Comparison of ENCODE assay signal across 36 cellular contexts in genomic region chr2:27290571-27290970, GRCh38. TPM values are rescaled to one million over a fixed set of nuclear protein-coding genes. Genes with fewer than 3 reads are reported as not detected.
"Had no signal": no experiment of that assay in that cellular context is flagged by ENCODE, and none has a peak within 500 bp of the region (broad histone marks: within the 10 kb centered on the region; RNA-seq: fewer than 3 reads in every experiment).

No MANE protein-coding gene starts in this region.

- H3K4me1 Mint-ChIP-seq: activated CD4-positive, alpha-beta T cell treated with anti-CD3 and anti-CD28 coated beads, Interleukin-2, amount 10 ng/mL, durations not matched to agents 24 days and 14 days; activated naive CD4-positive, alpha-beta T cell treated with anti-CD3 and anti-CD28 coated beads, Interleukin-2, amount 10 ng/mL, durations not matched to agents 7 days and 5 days; activated naive CD8-positive, alpha-beta T cell treated with anti-CD3 and anti-CD28 coated beads, Interleukin-2, amount 10 ng/mL, durations not matched to agents 7 days and 5 days; stimulated activated memory B cell treated with anti-CD40 and anti-IgM and Interleukin-4, amounts not matched to agents 10 μg/mL and 1 μg/mL and 100 μg/mL, for 72 hours had no signal

- H3K4me3 Mint-ChIP-seq: activated CD4-positive, alpha-beta memory T cell treated with anti-CD3 and anti-CD28 coated beads for 36 hours; activated CD4-positive, alpha-beta T cell treated with anti-CD3 and anti-CD28 coated beads, Interleukin-2, amount 10 ng/mL, durations not matched to agents 24 days and 14 days; activated naive CD4-positive, alpha-beta T cell treated with anti-CD3 and anti-CD28 coated beads, Interleukin-2, amount 10 ng/mL, durations not matched to agents 7 days and 5 days; activated naive CD8-positive, alpha-beta T cell treated with anti-CD3 and anti-CD28 coated beads, Interleukin-2, amount 10 ng/mL, durations not matched to agents 7 days and 5 days; activated T-cell treated with anti-CD3 and anti-CD28 coated beads, Interleukin-2, amount 50 U/mL, for 24 hours; nephron progenitor cell; stimulated activated memory B cell treated with anti-CD40 and anti-IgM and Interleukin-4, amounts not matched to agents 10 μg/mL and 1 μg/mL and 100 μg/mL, for 72 hours; T-helper 17 cell had no signal

- H3K27ac Mint-ChIP-seq: activated CD4-positive, alpha-beta memory T cell treated with anti-CD3 and anti-CD28 coated beads for 36 hours; activated CD4-positive, alpha-beta T cell treated with anti-CD3 and anti-CD28 coated beads, Interleukin-2, amount 10 ng/mL, durations not matched to agents 24 days and 14 days; activated naive CD4-positive, alpha-beta T cell treated with anti-CD3 and anti-CD28 coated beads, Interleukin-2, amount 10 ng/mL, durations not matched to agents 7 days and 5 days; activated naive CD8-positive, alpha-beta T cell treated with anti-CD3 and anti-CD28 coated beads, Interleukin-2, amount 10 ng/mL, durations not matched to agents 7 days and 5 days; activated T-cell treated with anti-CD3 and anti-CD28 coated beads, Interleukin-2, amount 50 U/mL, for 24 hours; immature natural killer cell; nephron progenitor cell; progenitor cell of endocrine pancreas; stimulated activated memory B cell treated with anti-CD40 and anti-IgM and Interleukin-4, amounts not matched to agents 10 μg/mL and 1 μg/mL and 100 μg/mL, for 72 hours; T-helper 17 cell had no signal

- ATAC-seq: heart left ventricle; lower lobe of right lung; stimulated activated memory B cell treated with anti-CD40 and anti-IgM and Interleukin-4, amounts not matched to agents 10 μg/mL and 1 μg/mL and 100 μg/mL, for 72 hours; T-helper 17 cell; upper lobe of right lung had no signal

- H3K9me3 ChIP-seq: heart left ventricle, lower lobe of right lung, neutrophil, ovary, sigmoid colon, stomach, thyroid gland, upper lobe of right lung had no signal

- H3K27ac ChIP-seq: brain microvascular endothelial cell, lower lobe of right lung, neutrophil, ovary, sigmoid colon, stomach, thyroid gland, upper lobe of right lung had no signal

- H3K4me1 ChIP-seq: upper lobe of right lung had no signal

- H3K36me3 Mint-ChIP-seq: activated CD4-positive, alpha-beta memory T cell treated with anti-CD3 and anti-CD28 coated beads for 36 hours; activated naive CD4-positive, alpha-beta T cell treated with anti-CD3 and anti-CD28 coated beads, Interleukin-2, amount 10 ng/mL, durations not matched to agents 7 days and 5 days; activated naive CD8-positive, alpha-beta T cell treated with anti-CD3 and anti-CD28 coated beads, Interleukin-2, amount 10 ng/mL, durations not matched to agents 7 days and 5 days; immature natural killer cell; stimulated activated memory B cell treated with anti-CD40 and anti-IgM and Interleukin-4, amounts not matched to agents 10 μg/mL and 1 μg/mL and 100 μg/mL, for 72 hours had no signal

- H3K36me3 ChIP-seq: brain microvascular endothelial cell, lower lobe of right lung, neutrophil, ovary, sigmoid colon, stomach, thyroid gland, upper lobe of right lung had no signal

- DNase-seq: activated CD4-positive, alpha-beta memory T cell treated with anti-CD3 and anti-CD28 coated beads for 36 hours; activated CD4-positive, alpha-beta T cell treated with anti-CD3 and anti-CD28 coated beads, Interleukin-2, amount 10 ng/mL, durations not matched to agents 24 days and 14 days; activated CD4-positive, CD25-positive, alpha-beta regulatory T cell treated with anti-CD3 and anti-CD28 coated beads, Interleukin-2, amount 50 U/mL, for 72 hours; activated CD8-positive, alpha-beta memory T cell treated with anti-CD3 and anti-CD28 coated beads, Interleukin-2, amount 50 U/mL, for 48 hours; activated gamma-delta T cell; activated naive CD4-positive, alpha-beta T cell treated with anti-CD3 and anti-CD28 coated beads, Interleukin-2, amount 10 ng/mL, durations not matched to agents 7 days and 5 days; activated naive CD8-positive, alpha-beta T cell treated with anti-CD3 and anti-CD28 coated beads, Interleukin-2, amount 10 ng/mL, durations not matched to agents 7 days and 5 days; activated T-cell treated with anti-CD3 and anti-CD28 coated beads, Interleukin-2, amount 50 U/mL, for 24 hours; amniotic stem cell; brain microvascular endothelial cell; central memory CD4-positive, alpha-beta T cell; heart left ventricle; hypothalamus; immature natural killer cell; lower lobe of right lung; mesendoderm; nephron progenitor cell; ovary; sigmoid colon; stimulated activated CD4-positive, alpha-beta T cell treated with anti-CD3 and anti-CD28 coated beads, Interleukin-1b, Interleukin-23, amount 100 ng/mL, for 48 hours; stimulated activated CD4-positive, alpha-beta T cell treated with anti-CD3 and anti-CD28 coated beads, Interleukin-4, amount 100 ng/mL, for 4 hours; stimulated activated CD8-positive, alpha-beta memory T cell treated with anti-CD3 and anti-CD28 coated beads, Interleukin-4, amount 100 ng/mL, for 48 hours; stomach; T-helper 17 cell; T1000; thyroid gland; upper lobe of right lung had no signal

- H3K4me3 ChIP-seq: lower lobe of right lung, ovary, sigmoid colon, smooth muscle cell, stomach, thyroid gland, upper lobe of right lung had no signal

- H3K9me3 Mint-ChIP-seq: activated CD4-positive, alpha-beta memory T cell treated with anti-CD3 and anti-CD28 coated beads for 36 hours; activated CD4-positive, alpha-beta T cell treated with anti-CD3 and anti-CD28 coated beads, Interleukin-2, amount 10 ng/mL, durations not matched to agents 24 days and 14 days; activated naive CD4-positive, alpha-beta T cell treated with anti-CD3 and anti-CD28 coated beads, Interleukin-2, amount 10 ng/mL, durations not matched to agents 7 days and 5 days; activated naive CD8-positive, alpha-beta T cell treated with anti-CD3 and anti-CD28 coated beads, Interleukin-2, amount 10 ng/mL, durations not matched to agents 7 days and 5 days; activated T-cell treated with anti-CD3 and anti-CD28 coated beads, Interleukin-2, amount 50 U/mL, for 24 hours; immature natural killer cell; nephron progenitor cell; stimulated activated memory B cell treated with anti-CD40 and anti-IgM and Interleukin-4, amounts not matched to agents 10 μg/mL and 1 μg/mL and 100 μg/mL, for 72 hours had no signal

- H3K27me3 ChIP-seq: ovary, thyroid gland, upper lobe of right lung had no signal

RNA-seq across cellular contexts. Expression of gene TRIM54, which starts 8.3 kb away (rescaled TPM):
- total RNA-seq: activated CD4-positive, alpha-beta memory T cell treated with anti-CD3 and anti-CD28 coated beads for 36 hours; astrocyte; fibroblast of villous mesenchyme; lower lobe of right lung; mononuclear cell; progenitor cell of endocrine pancreas; T-helper 17 cell; upper lobe of right lung had no signal
- polyA plus RNA-seq: fibroblast of lung, smooth muscle cell had no signal

RNA-seq across cellular contexts. Expression of gene DNAJC5G, which starts 15.3 kb away (rescaled TPM):
- total RNA-seq: activated CD4-positive, alpha-beta T cell treated with anti-CD3 and anti-CD28 coated beads, Interleukin-2, amount 10 ng/mL, durations not matched to agents 24 days and 14 days; activated naive CD8-positive, alpha-beta T cell treated with anti-CD3 and anti-CD28 coated beads, Interleukin-2, amount 10 ng/mL, durations not matched to agents 7 days and 5 days; astrocyte; fibroblast of lung; fibroblast of villous mesenchyme; kidney epithelial cell; lower lobe of right lung; mononuclear cell; progenitor cell of endocrine pancreas; smooth muscle cell; stomach; T-helper 17 cell; upper lobe of right lung had no signal
- polyA plus RNA-seq: fibroblast of lung, immature natural killer cell, sigmoid colon, smooth muscle cell, stomach had no signal

RNA-seq across cellular contexts. Expression of gene UCN, which starts 17.7 kb away (rescaled TPM):
- total RNA-seq: mononuclear cell had no signal
- polyA plus RNA-seq: fibroblast of lung had no signal

RNA-seq across cellular contexts. Expression of gene SLC30A3, which starts 27.7 kb away (rescaled TPM):
- total RNA-seq: fibroblast of villous mesenchyme, mononuclear cell, progenitor cell of endocrine pancreas, smooth muscle cell, stomach had no signal
- polyA plus RNA-seq: immature natural killer cell, stomach had no signal
